8 cellular contexts compared by ENCODE assay signal in genomic region chr1:28927442-28928305, GRCh38. TPM values are rescaled to one million over a fixed set of nuclear protein-coding genes. Genes with fewer than 3 reads are reported as not detected.
A peak's percentile ranks its signal among the peaks of the same experiment; 100 is the strongest.
DNase-seq lines count a peak whose midpoint lies in the region; ATAC-seq and TF ChIP-seq lines count a peak whose summit lies in the region.

No MANE protein-coding gene starts in this region.

- intact Hi-C loops in psoas muscle (cut with DNase I): no loop called here

- H3K9me3 ChIP-seq in endocrine pancreas (ENCODE audit: control insufficient read depth, low read length) (no peaks in the 10 kb centered on the region), psoas muscle (no peaks in the 10 kb centered on the region)

- ATAC-seq in psoas muscle (peak in 3 of 4 donors; percentile 58 to 84 (median 62)), GM19324 (IDR thresholded peaks at IDR 0.05; ENCODE audit: low FRiP score, unreplicated experiment) (no peak)

- H3K9ac ChIP-seq in endocrine pancreas (ENCODE audit: control insufficient read depth, insufficient read depth, low read length): no peak overlapping the region

- H3K27ac ChIP-seq in psoas muscle: peak overlapping the region; percentile 36

- DNase-seq in NCI-H1092 treated with DMSO at 0.1 percent for 48 hours (lab: John Stamatoyannopoulos, UW) (peak; percentile 53), NCI-H1092 (lab: John Stamatoyannopoulos, UW) (no peak), NCI-H82 (lab: John Stamatoyannopoulos, UW) (peak; percentile 77), psoas muscle (no peak), HT-29 (ENCODE audit: low spot score) (no peak)
- DNase-seq in stimulated activated CD8-positive, alpha-beta memory T cell treated with anti-CD3 and anti-CD28 coated beads, Interleukin-4, amount 100 ng/mL, for 48 hours: no peak

- peak overlapping the region; percentile 14 for H3K4me3 ChIP-seq in endocrine pancreas (ENCODE audit: control insufficient read depth, insufficient read depth, low read length)
- H3K4me3 ChIP-seq in psoas muscle: peak overlapping the region; percentile 5

- 47 to 56% (median 50%) methylated on average over 2 of the region's 2 CpGs for WGBS in psoas muscle, 3 donors

- H3K27me3 ChIP-seq in endocrine pancreas (ENCODE audit: control insufficient read depth, insufficient read depth, low read length) (no peaks in the 10 kb centered on the region), psoas muscle (ENCODE audit: insufficient read depth in 3 of 3, low read length in 2 of 3) (no peaks in the 10 kb centered on the region)

- H3K36me3 ChIP-seq in endocrine pancreas (ENCODE audit: control insufficient read depth, insufficient read depth, low read length): no peaks in the 10 kb centered on the region
- no peaks in the 10 kb centered on the region for H3K36me3 ChIP-seq in psoas muscle (ENCODE audit: insufficient read depth in 1 of 2, low read depth in 1 of 2)

- H3K4me1 ChIP-seq in endocrine pancreas (ENCODE audit: control insufficient read depth, insufficient read depth, low read length): peaks cover 21% of the 10 kb centered on the region
- H3K4me1 ChIP-seq in psoas muscle: peaks cover 29% of the 10 kb centered on the region

- TF ChIP-seq CTCF in psoas muscle (IDR thresholded peaks at IDR 0.05): no peak

RNA-seq across cellular contexts. Expression of gene EPB41, which starts 13.3 kb away (rescaled TPM):
- 10 to 100 TPM; 14.0 to 28.2 (median 22.5) TPM for total RNA-seq in psoas muscle
- 10 to 100 TPM in 1 of 3 donors, 1 to 10 TPM in 2; 2.0 to 18.0 (median 6.0) TPM for polyA plus RNA-seq in psoas muscle
- 35.2 and 36.4 TPM in 2 replicates for total RNA-seq in HT-29 (2014; rRNA removed; shearing (Covaris generic))

Comparison
In these comparisons a context has a peak if more than half of its experiments do, and no peak if none do; other contexts are left out.
1. DNase-seq: peak in NCI-H1092 treated with DMSO at 0.1 percent for 48 hours (single experiment) and NCI-H82 (single experiment); none in NCI-H1092 (single experiment), psoas muscle (0 of 2), stimulated activated CD8-positive, alpha-beta memory T cell treated with anti-CD3 and anti-CD28 coated beads, Interleukin-4, amount 100 ng/mL, for 48 hours (single experiment) and HT-29 (single experiment).